In genomic region chr17:75978938-75979704, GRCh38 we compare ENCODE assay signal across 1 cellular context.
TF ChIP-seq lines count a peak whose summit lies in the region.

Gene ACOX1, minus strand, starts transcription at chr17:75979166. Its CDS starts 93 bp downstream, at chr17:75979073.
Gene TEN1, plus strand, starts transcription at chr17:75979240. Its CDS starts 6,953 bp downstream, at chr17:75986193.

TF ChIP-seq in K562, 482 proteins besides CTCF, POLR2A, EP300 and RAD21 (continued from another document and continues in another):
- TF ChIP-seq WHSC1 (IDR thresholded peaks at IDR 0.05; ENCODE audit: low read length) = no peak
- no peak for TF ChIP-seq ZNF253 (CRISPR knock-in tag; conservative IDR thresholded peaks at IDR 0.05)
- no peak for TF ChIP-seq XRCC4 (IDR thresholded peaks at IDR 0.05; ENCODE audit: extremely low read depth, insufficient read depth, insufficient read length)
- no peak for TF ChIP-seq ZNF707 (CRISPR knock-in tag; conservative IDR thresholded peaks at IDR 0.05)
- TF ChIP-seq EWSR1 (IDR thresholded peaks at IDR 0.05; ENCODE audit: borderline replicate concordance, low read depth, partially characterized antibody) = no peak
- no peak for TF ChIP-seq CEBPB (tag; IDR thresholded peaks at IDR 0.05)
- TF ChIP-seq ZNF232 (CRISPR knock-in tag; IDR thresholded peaks at IDR 0.05) = no peak
- no peak for TF ChIP-seq POLR3A (IDR thresholded peaks at IDR 0.05; ENCODE audit: borderline replicate concordance, extremely low read depth, insufficient read depth, insufficient read length)
- TF ChIP-seq SAP30 (IDR thresholded peaks at IDR 0.05; ENCODE audit: borderline replicate concordance, insufficient read depth, low read depth, low read length, poor library complexity, severe bottlenecking) = peak; percentile 74
- no peak for TF ChIP-seq TAF15 (IDR thresholded peaks at IDR 0.05; ENCODE audit: low read depth, low read length)
- TF ChIP-seq NCOA2 (IDR thresholded peaks at IDR 0.05; ENCODE audit: partially characterized antibody in 2 of 2) = no peak
- no peak for TF ChIP-seq ELK1 (CRISPR knock-in tag; IDR thresholded peaks at IDR 0.05)
- TF ChIP-seq MLX (CRISPR knock-in tag; conservative IDR thresholded peaks at IDR 0.05) = 0 out of 4 replicates have a peak, but pooled peaks of 1 of the 2 experiments have one; percentile 7
- TF ChIP-seq SMAD1 (IDR thresholded peaks at IDR 0.05; ENCODE audit: low read depth, low read length, partially characterized antibody) = peak; percentile 83
- no peak for TF ChIP-seq KAT2B (IDR thresholded peaks at IDR 0.05; ENCODE audit: low read depth, low read length)
- no peak for TF ChIP-seq HNRNPUL1 (IDR thresholded peaks at IDR 0.05; ENCODE audit: low read length)
- TF ChIP-seq NFXL1 (CRISPR knock-in tag; IDR thresholded peaks at IDR 0.05) = no peak
- TF ChIP-seq HOMEZ (CRISPR knock-in tag; IDR thresholded peaks at IDR 0.05) = no peak
- TF ChIP-seq ZNF699 (CRISPR knock-in tag; IDR thresholded peaks at IDR 0.05; ENCODE audit: insufficient replicate concordance) = no peak
- TF ChIP-seq NR4A1 (CRISPR knock-in tag; IDR thresholded peaks at IDR 0.05) = 0 out of 2 replicates have a peak, but pooled peaks have one; percentile 9
- no peak for TF ChIP-seq NR4A1 (tag; IDR thresholded peaks at IDR 0.05)
- TF ChIP-seq DEAF1 (CRISPR knock-in tag; IDR thresholded peaks at IDR 0.05) = no peak
- TF ChIP-seq HMGXB4 (CRISPR knock-in tag; IDR thresholded peaks at IDR 0.05) = no peak
- no peak; the same call in 1 of the 2 replicates for TF ChIP-seq ILF3 (IDR thresholded peaks at IDR 0.05; ENCODE audit: borderline replicate concordance)
- TF ChIP-seq ARID3B (CRISPR knock-in tag; IDR thresholded peaks at IDR 0.05; ENCODE audit: borderline replicate concordance) = no peak
- no peak for TF ChIP-seq CHD1 (IDR thresholded peaks at IDR 0.05; ENCODE audit: low read length)
- TF ChIP-seq ZNF165 (CRISPR knock-in tag; IDR thresholded peaks at IDR 0.05; ENCODE audit: borderline replicate concordance) = no peak
- no peak for TF ChIP-seq ZNF551 (CRISPR knock-in tag; IDR thresholded peaks at IDR 0.05)
- TF ChIP-seq ATF7 (IDR thresholded peaks at IDR 0.05) = peak; percentile 66; the same call in 1 of the 2 replicates
- no peak for TF ChIP-seq CLOCK (CRISPR knock-in tag; IDR thresholded peaks at IDR 0.05; ENCODE audit: borderline replicate concordance)
- no peak for TF ChIP-seq ZHX1 (conservative IDR thresholded peaks at IDR 0.05; ENCODE audit: low read length)
- TF ChIP-seq NFE2L1 (tag; IDR thresholded peaks at IDR 0.05; ENCODE audit: borderline replicate concordance, low read depth) = no peak
- TF ChIP-seq PCBP1 (IDR thresholded peaks at IDR 0.05; ENCODE audit: low read depth, low read length, poor library complexity, severe bottlenecking) = peak; percentile 81
- no peak for TF ChIP-seq CBX8 (IDR thresholded peaks at IDR 0.05; ENCODE audit: borderline replicate concordance, extremely low read depth, low read depth, low read length, poor library complexity, severe bottlenecking)
- TF ChIP-seq ZBTB49 (CRISPR knock-in tag; IDR thresholded peaks at IDR 0.05; ENCODE audit: borderline replicate concordance) = no peak
- TF ChIP-seq SPI1 (IDR thresholded peaks at IDR 0.05; ENCODE audit: borderline replicate concordance, low read depth, low read length) = no peak
- TF ChIP-seq BCL6 (CRISPR knock-in tag; IDR thresholded peaks at IDR 0.05) = peak; percentile 45; the same call in 1 of the 2 replicates
- TF ChIP-seq DNMT1 (IDR thresholded peaks at IDR 0.05) = no peak
- no peak for TF ChIP-seq ZNF77 (CRISPR knock-in tag; IDR thresholded peaks at IDR 0.05)
- peak in 1 of 2 experiments; percentile 49; a peak in 1 of 4 replicates for TF ChIP-seq SRF (CRISPR knock-in tag; IDR thresholded peaks at IDR 0.05)
- peak in 1 of 2 experiments; percentile 37; a peak in 1 of 4 replicates for TF ChIP-seq RCOR1 (IDR thresholded peaks at IDR 0.05; ENCODE audit: borderline replicate concordance in 1 of 2, low read depth in 2 of 2, low read length in 2 of 2)
- TF ChIP-seq FOXP1 (CRISPR knock-in tag; IDR thresholded peaks at IDR 0.05) = no peak
- no peak for TF ChIP-seq HEY1 (CRISPR knock-in tag; IDR thresholded peaks at IDR 0.05; ENCODE audit: borderline replicate concordance)
- TF ChIP-seq KLF1 (tag; IDR thresholded peaks at IDR 0.05) = no peak
- TF ChIP-seq POLR3G (IDR thresholded peaks at IDR 0.05; ENCODE audit: extremely low read depth, insufficient read length, insufficient replicate concordance) = no peak
- TF ChIP-seq TRIM25 (IDR thresholded peaks at IDR 0.05; ENCODE audit: borderline replicate concordance) = no peak
